In the genomic region with DNA sequence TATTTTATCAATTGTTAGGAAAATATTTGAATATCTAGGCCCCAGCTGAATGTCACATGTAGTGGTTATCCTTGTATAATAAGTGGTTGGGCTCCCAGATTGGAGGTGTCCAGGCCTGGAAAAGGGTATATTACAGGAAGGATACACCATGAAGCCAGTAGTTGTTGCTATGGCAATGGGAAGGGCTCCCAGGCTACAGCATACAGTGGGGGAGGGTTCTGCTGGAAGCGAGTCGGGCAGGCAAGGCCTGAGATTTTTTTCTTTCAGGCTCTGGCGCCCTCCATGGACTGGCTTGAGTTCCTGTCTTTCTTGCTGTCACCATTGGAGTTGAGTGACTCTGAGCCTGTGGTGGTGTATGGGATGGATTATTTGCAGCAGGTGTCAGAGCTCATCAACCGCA, we compare ENCODE assay signal across 9 cellular contexts. TPM values are rescaled to one million over a fixed set of nuclear protein-coding genes. Genes with fewer than 3 reads are reported as not detected.
DNase-seq lines count a peak whose midpoint lies in the region; ATAC-seq, FAIRE-seq and TF ChIP-seq lines count a peak whose summit lies in the region.
"Had no signal": no experiment of that assay in that cellular context is flagged by ENCODE, and none has a peak within 500 bp of the region (broad histone marks: within the 10 kb centered on the region; RNA-seq: fewer than 3 reads in every experiment).

No MANE protein-coding gene starts in this region.

- peaks cover 0 to 10% (median 3%) of the 10 kb centered on the region in 9 donors for H3K27me3 ChIP-seq in heart left ventricle
- no peaks in the 10 kb centered on the region for H3K27me3 ChIP-seq in small intestine (ENCODE audit: control insufficient read depth in 2 of 2, insufficient read depth in 2 of 2, low read length in 2 of 2)

- H3K27ac ChIP-seq in heart left ventricle (no peak overlapping the region), small intestine (ENCODE audit: low read depth in 1 of 2, low read length in 1 of 2) (no peak overlapping the region)

- H3K9me3 Mint-ChIP-seq in activated CD8-positive, alpha-beta T cell treated with anti-CD3 and anti-CD28 coated beads, Interleukin-2, amount 10 ng/mL, durations not matched to agents 7 days and 5 days (ENCODE audit: insufficient read depth): no peaks in the 10 kb centered on the region

- intact Hi-C loops in heart left ventricle (cut with DNase I): loop anchor here in 3 of 10 donors (10.0 kb wide), 1 partner anchor 390 kb away; no protein-coding TSS in a partner anchor

- DNase-seq in AG08395 (ENCODE audit: low spot score) (peak; percentile 82), GM13976 (ENCODE audit: low spot score) (peak; percentile 66), NCI-H2227 (lab: John Stamatoyannopoulos, UW; ENCODE audit: unreplicated experiment) (peak; percentile 95), heart left ventricle (peak in 2 of 5 donors; percentile 48 to 54), small intestine (peak; percentile 31), amniotic stem cell (lab: John Stamatoyannopoulos, UW) (no peak)
- peak; percentile 43 for DNase-seq in activated CD8-positive, alpha-beta T cell treated with anti-CD3 and anti-CD28 coated beads, Interleukin-2, amount 10 ng/mL, durations not matched to agents 7 days and 5 days

- peaks cover 2% of the 10 kb centered on the region for H3K4me1 Mint-ChIP-seq in activated CD8-positive, alpha-beta T cell treated with anti-CD3 and anti-CD28 coated beads, Interleukin-2, amount 10 ng/mL, durations not matched to agents 7 days and 5 days (ENCODE audit: low read depth)

- WGBS in heart left ventricle, 4 donors: 13 to 46% (median 21%) methylated on average over 3 to 4 of the region's 4 CpGs
- 16 to 19% (median 17%) methylated on average over 4 of the region's 4 CpGs for WGBS in small intestine, 3 donors

- in situ Hi-C loops in GM13976 (cut with MboI; ENCODE audit: low sequenced_read_pairs, unreplicated experiment): loop anchor here (10.0 kb wide), 1 partner anchor 390 kb away; no protein-coding TSS in a partner anchor

- no peaks in the 10 kb centered on the region for H3K36me3 Mint-ChIP-seq in activated CD8-positive, alpha-beta T cell treated with anti-CD3 and anti-CD28 coated beads, Interleukin-2, amount 10 ng/mL, durations not matched to agents 7 days and 5 days (ENCODE audit: low read depth)

- H3K36me3 ChIP-seq in heart left ventricle (no peaks in the 10 kb centered on the region), small intestine (ENCODE audit: control insufficient read depth in 2 of 2, insufficient read depth in 2 of 2, low read length in 2 of 2) (no peaks in the 10 kb centered on the region)

- no peak for FAIRE-seq in small intestine (lab: Jason Lieb, UNC)

- TF ChIP-seq CTCF in GM13976 (IDR thresholded peaks at IDR 0.05; ENCODE audit: borderline replicate concordance, control extremely low read depth, extremely low read depth, insufficient read depth, missing control alignments): no peak
- peak in 8 of 12 donors; percentile 18 to 51 (median 29) for TF ChIP-seq CTCF in heart left ventricle (IDR thresholded peaks at IDR 0.05)

- POLR2A ChIA-PET in activated CD8-positive, alpha-beta T cell treated with anti-CD3 and anti-CD28 coated beads, Interleukin-2, amount 10 ng/mL, durations not matched to agents 7 days and 5 days (lab: Charles Lee): no interaction called here

- no peak overlapping the region for H3K4me3 Mint-ChIP-seq in activated CD8-positive, alpha-beta T cell treated with anti-CD3 and anti-CD28 coated beads, Interleukin-2, amount 10 ng/mL, durations not matched to agents 7 days and 5 days

- H3K4me1 ChIP-seq in heart left ventricle: peaks cover 0 to 8% (median 0%) of the 10 kb centered on the region in 12 donors
- no peaks in the 10 kb centered on the region for H3K4me1 ChIP-seq in small intestine (ENCODE audit: control insufficient read depth in 2 of 2, insufficient read depth in 1 of 2, low read depth in 1 of 2, low read length in 1 of 2)

- no peak overlapping the region for H3K27ac Mint-ChIP-seq in activated CD8-positive, alpha-beta T cell treated with anti-CD3 and anti-CD28 coated beads, Interleukin-2, amount 10 ng/mL, durations not matched to agents 7 days and 5 days

- no peak for ATAC-seq in activated CD8-positive, alpha-beta T cell treated with anti-CD3 and anti-CD28 coated beads, Interleukin-2, amount 10 ng/mL, durations not matched to agents 7 days and 5 days
- peak; percentile 59 to 89 (median 82) for ATAC-seq in heart left ventricle
- ATAC-seq in HG03442 (IDR thresholded peaks at IDR 0.05; ENCODE audit: unreplicated experiment): no peak

- H3K4me3 ChIP-seq in heart left ventricle (no peak overlapping the region), small intestine (ENCODE audit: low read depth in 1 of 2, low read length in 2 of 2) (no peak overlapping the region)

- CTCF ChIA-PET in activated CD8-positive, alpha-beta T cell treated with anti-CD3 and anti-CD28 coated beads, Interleukin-2, amount 10 ng/mL, durations not matched to agents 7 days and 5 days (lab: Charles Lee): interaction anchor here (0.7 to 0.9 kb wide), 3 partner anchors 57 to 389 kb away, joined by 3 to 6 read pairs (median 3); no protein-coding TSS in a partner anchor

- TF ChIP-seq POLR2A in heart left ventricle (IDR thresholded peaks at IDR 0.05): no peak

- H3K9me3 ChIP-seq in heart left ventricle (no peaks in the 10 kb centered on the region), small intestine (ENCODE audit: control insufficient read depth, low read depth) (no peaks in the 10 kb centered on the region)

- H3K27me3 Mint-ChIP-seq in activated CD8-positive, alpha-beta T cell treated with anti-CD3 and anti-CD28 coated beads, Interleukin-2, amount 10 ng/mL, durations not matched to agents 7 days and 5 days (ENCODE audit: low read depth): peaks cover 9% of the 10 kb centered on the region

RNA-seq across cellular contexts. Expression of a gene that starts 8.9 kb away (rescaled TPM):
- not detected for total RNA-seq in activated CD8-positive, alpha-beta T cell treated with anti-CD3 and anti-CD28 coated beads, Interleukin-2, amount 10 ng/mL, durations not matched to agents 7 days and 5 days
- under 1 TPM in 1 of 9 donors, not detected in 8; 0.10 TPM for total RNA-seq in heart left ventricle
- polyA plus RNA-seq in heart left ventricle (not detected), small intestine (1 to 10 TPM in 1 of 3 donors, not detected in 2; 2.1 TPM)
- total RNA-seq: subcutaneous adipose tissue had no signal

RNA-seq across cellular contexts. Expression of a gene that starts 14.3 kb away (rescaled TPM):
- 100 to 1,000 TPM; 207 to 209 TPM for total RNA-seq in activated CD8-positive, alpha-beta T cell treated with anti-CD3 and anti-CD28 coated beads, Interleukin-2, amount 10 ng/mL, durations not matched to agents 7 days and 5 days
- 100 to 1,000 TPM; 198 to 314 (median 232) TPM for total RNA-seq in heart left ventricle
- polyA plus RNA-seq in heart left ventricle: 100 to 1,000 TPM in 1 of 2 donors, 10 to 100 TPM in 1; 82.3 to 443 TPM
- polyA plus RNA-seq in small intestine: 100 to 1,000 TPM; 104 to 149 (median 122) TPM

RNA-seq across cellular contexts. Expression of a gene that starts 23.3 kb away (rescaled TPM):
- total RNA-seq in activated CD8-positive, alpha-beta T cell treated with anti-CD3 and anti-CD28 coated beads, Interleukin-2, amount 10 ng/mL, durations not matched to agents 7 days and 5 days: not detected
- total RNA-seq in heart left ventricle: under 1 TPM in 4 of 9 donors, not detected in 5; 0.17 to 0.37 (median 0.29) TPM
- polyA plus RNA-seq in heart left ventricle: under 1 TPM in 1 of 2 donors, not detected in 1; 0.14 TPM
- under 1 TPM in 1 of 3 donors, not detected in 2; 0.72 TPM for polyA plus RNA-seq in small intestine
- total RNA-seq: subcutaneous adipose tissue had no signal

RNA-seq across cellular contexts. Expression of a gene that starts 29.7 kb away (rescaled TPM):
- 100 to 1,000 TPM; 339 to 348 TPM for total RNA-seq in activated CD8-positive, alpha-beta T cell treated with anti-CD3 and anti-CD28 coated beads, Interleukin-2, amount 10 ng/mL, durations not matched to agents 7 days and 5 days
- total RNA-seq in heart left ventricle: 100 to 1,000 TPM; 211 to 406 (median 229) TPM
- polyA plus RNA-seq in heart left ventricle (100 to 1,000 TPM; 178 to 407 TPM), small intestine (100 to 1,000 TPM; 115 to 220 (median 120) TPM)

RNA-seq across cellular contexts. Expression of a gene that starts 35.2 kb away (rescaled TPM):
- 1 to 10 TPM; 4.5 to 4.7 TPM for total RNA-seq in activated CD8-positive, alpha-beta T cell treated with anti-CD3 and anti-CD28 coated beads, Interleukin-2, amount 10 ng/mL, durations not matched to agents 7 days and 5 days
- 1 to 10 TPM in 7 of 9 donors, under 1 TPM in 2; 0.66 to 4.2 (median 2.1) TPM for total RNA-seq in heart left ventricle
- polyA plus RNA-seq in heart left ventricle (10 to 100 TPM in 1 of 2 donors, 1 to 10 TPM in 1; 1.9 to 16.7 TPM), small intestine (1 to 10 TPM; 8.1 to 9.7 (median 8.1) TPM)

Comparison
In these comparisons a context has a peak if more than half of its experiments do, and no peak if none do; other contexts are left out.
1. ATAC-seq: peak in heart left ventricle (4 of 4); none in activated CD8-positive, alpha-beta T cell treated with anti-CD3 and anti-CD28 coated beads, Interleukin-2, amount 10 ng/mL, durations not matched to agents 7 days and 5 days (single experiment) and HG03442 (single experiment).